Comparison of ENCODE assay signal across 10 cellular contexts in the genomic region with DNA sequence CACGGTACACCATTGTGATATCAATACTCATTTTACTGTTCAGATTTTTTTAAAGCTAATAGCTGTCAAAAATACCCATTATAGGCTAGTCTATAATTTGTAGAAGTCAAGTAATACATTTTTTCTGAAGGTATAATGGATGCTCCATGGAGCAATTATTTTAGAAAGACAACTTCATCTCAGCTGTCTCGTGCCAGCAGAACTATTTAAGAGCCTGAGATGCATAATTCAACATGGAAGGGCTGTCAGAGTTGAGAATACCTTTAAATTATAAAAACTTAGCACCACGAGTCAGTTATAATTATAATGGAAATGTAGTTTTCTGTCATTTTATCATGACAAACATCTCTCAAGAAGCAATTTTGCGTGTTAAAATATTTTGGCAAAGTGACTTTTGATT.
ATAC-seq and TF ChIP-seq lines count a peak whose summit lies in the region.
"Had no signal": no experiment of that assay in that cellular context is flagged by ENCODE, and none has a peak within 500 bp of the region (broad histone marks: within the 10 kb centered on the region; RNA-seq: fewer than 3 reads in every experiment).

No MANE protein-coding gene starts in this region.

- no peaks in the 10 kb centered on the region for H3K9me3 ChIP-seq in neural cell (ENCODE audit: low read length)
- H3K9me3 ChIP-seq: A549; BE2C; BLaER1; BLaER1 treated with 17β-estradiol and CSF1 and Interleukin-3, amounts not matched to agents 10 nM and 100 nM; Caco-2 had no signal

- no peak for TF ChIP-seq CTCF in neural cell (IDR thresholded peaks at IDR 0.05; ENCODE audit: poor library complexity, severe bottlenecking)

- H2AFZ ChIP-seq in neural cell (ENCODE audit: low read depth, low read length): no peak overlapping the region

- peak; percentile 97 for TF ChIP-seq EP300 in neural cell (conservative IDR thresholded peaks at IDR 0.05; ENCODE audit: poor library complexity, severe bottlenecking)

- TF ChIP-seq RAD21 in neural cell (conservative IDR thresholded peaks at IDR 0.05): no peak

- H3K4me2 ChIP-seq in neural cell (ENCODE audit: low read length): no peak overlapping the region
- H3K4me2 ChIP-seq: A549; BLaER1; BLaER1 treated with 17β-estradiol and CSF1 and Interleukin-3, amounts not matched to agents 10 nM and 100 nM had no signal

- peaks cover 8% of the 10 kb centered on the region for H3K27me3 ChIP-seq in neural cell (ENCODE audit: insufficient read depth, low read depth, low read length)
- H3K27me3 ChIP-seq: BE2C; BLaER1; BLaER1 treated with 17β-estradiol and CSF1 and Interleukin-3, amounts not matched to agents 10 nM and 100 nM had no signal

- H3K9me2 ChIP-seq in neural cell (ENCODE audit: insufficient read depth, low read length): no peaks in the 10 kb centered on the region

- no peak overlapping the region for H3K9ac ChIP-seq in neural cell (ENCODE audit: low read length)
- H3K9ac ChIP-seq: BLaER1; BLaER1 treated with 17β-estradiol and CSF1 and Interleukin-3, amounts not matched to agents 10 nM and 100 nM had no signal

- no peaks in the 10 kb centered on the region for H4K20me1 ChIP-seq in neural cell (ENCODE audit: insufficient read depth)
- H4K20me1 ChIP-seq: BLaER1; BLaER1 treated with 17β-estradiol and CSF1 and Interleukin-3, amounts not matched to agents 10 nM and 100 nM had no signal

- no peaks in the 10 kb centered on the region for H3F3A ChIP-seq in neural cell (ENCODE audit: insufficient read depth, low read length, poor library complexity, severe bottlenecking)

- H3K79me2 ChIP-seq in neural cell (replicated peaks; ENCODE audit: insufficient read depth, low read length): no peaks in the 10 kb centered on the region

- no peak for ATAC-seq in HG02870 (IDR thresholded peaks at IDR 0.05; ENCODE audit: unreplicated experiment)
- ATAC-seq: A549; CD8-positive, alpha-beta T cell had no signal

- H3K4me3 ChIP-seq in neural cell (ENCODE audit: low read length): no peak overlapping the region
- H3K4me3 ChIP-seq: A549; BLaER1; BLaER1 treated with 17β-estradiol and CSF1 and Interleukin-3, amounts not matched to agents 10 nM and 100 nM had no signal

- no peaks in the 10 kb centered on the region for H3K36me3 ChIP-seq in neural cell (ENCODE audit: insufficient read depth, low read length)
- H3K36me3 ChIP-seq: BE2C; BLaER1; BLaER1 treated with 17β-estradiol and CSF1 and Interleukin-3, amounts not matched to agents 10 nM and 100 nM had no signal

- no peak overlapping the region for H3K27ac ChIP-seq in neural cell (ENCODE audit: low read length)
- H3K27ac ChIP-seq: 22Rv1; A549; BLaER1; BLaER1 treated with 17β-estradiol and CSF1 and Interleukin-3, amounts not matched to agents 10 nM and 100 nM; C4-2B had no signal

TF ChIP-seq in neural cell, 6 proteins besides CTCF, POLR2A, EP300 and RAD21:
- TF ChIP-seq TAF1 (IDR thresholded peaks at IDR 0.05; ENCODE audit: low read depth) (no peak), POLR2AphosphoS5 (IDR thresholded peaks at IDR 0.05) (peak; percentile 80)
